Comparison of ENCODE assay signal across 9 cellular contexts in the genomic region with DNA sequence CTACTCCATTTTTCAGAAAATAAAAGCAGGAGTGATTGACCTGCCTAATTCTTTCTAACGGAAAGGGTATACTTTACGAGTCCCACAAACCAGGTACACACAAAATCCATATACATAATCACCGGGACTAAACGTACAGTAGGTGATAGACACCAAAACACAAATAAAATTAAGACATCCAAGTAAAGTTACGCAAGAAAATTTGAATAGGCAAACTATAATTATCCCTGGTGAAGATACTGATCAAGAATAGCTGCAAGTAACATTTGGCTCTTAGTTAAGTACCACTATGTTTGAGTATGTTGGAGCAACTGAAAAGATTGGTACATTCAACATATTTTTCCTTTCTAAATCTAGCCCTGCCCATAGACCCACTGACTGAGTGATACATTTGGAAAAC. TPM values are rescaled to one million over a fixed set of nuclear protein-coding genes. Genes with fewer than 3 reads are reported as not detected.
DNase-seq lines count a peak whose midpoint lies in the region; ATAC-seq, FAIRE-seq and TF ChIP-seq lines count a peak whose summit lies in the region.
"Had no signal": no experiment of that assay in that cellular context is flagged by ENCODE, and none has a peak within 500 bp of the region (broad histone marks: within the 10 kb centered on the region; RNA-seq: fewer than 3 reads in every experiment).

No MANE protein-coding gene starts in this region.

- CTCF ChIA-PET in GM12878 (lab: Yijun Ruan, JAX): interaction anchor here (0.7 kb wide), 1 partner anchor 495 kb away, joined by 3 read pairs; no protein-coding TSS in a partner anchor

- H3K4me1 ChIP-seq in BLaER1: peaks cover 44% of the 10 kb centered on the region
- H3K4me1 ChIP-seq in HUES48 (ENCODE audit: control insufficient read depth, insufficient read depth, low read length): peaks cover 25% of the 10 kb centered on the region
- peaks cover 13% of the 10 kb centered on the region for H3K4me1 ChIP-seq in GM12878 (ENCODE audit: control insufficient read depth, insufficient read depth, low read length)
- peaks cover 41% of the 10 kb centered on the region for H3K4me1 ChIP-seq in effector memory CD4-positive, alpha-beta T cell (ENCODE audit: control insufficient read depth, insufficient read depth, low read length, poor library complexity, severe bottlenecking)

- FAIRE-seq in GM12878 (lab: Jason Lieb, UNC): no peak

- BruUV-seq in GM12878 (replicated peaks; lab: Mats Ljungman, UMichigan): no TSS peak

- peak overlapping the region; percentile 92 for H3K4me2 ChIP-seq in BLaER1
- H3K4me2 ChIP-seq in GM12878 (ENCODE audit: control insufficient read depth, insufficient read depth): peak overlapping the region; percentile 79

- H2AFZ ChIP-seq in GM12878 (ENCODE audit: control insufficient read depth, low read depth, low read length): no peak overlapping the region

- POLR2A ChIA-PET in GM12878 (lab: Charles Lee): no interaction called here

- intact Hi-C loops in GM12878 (cut with micrococcal nuclease; ENCODE audit: unreplicated experiment): no loop called here

- no peak for TF ChIP-seq RAD21 in GM12878 (IDR thresholded peaks at IDR 0.05; ENCODE audit: insufficient read depth, low read depth, low read length)

- peak overlapping the region; percentile 100 for H3K4me3 ChIP-seq in BLaER1
- peak overlapping the region; percentile 86 for H3K4me3 ChIP-seq in HUES48 (ENCODE audit: low read depth, low read length)
- H3K4me3 ChIP-seq in GM12878: peak overlapping the region; percentile 88
- H3K4me3 ChIP-seq in effector memory CD4-positive, alpha-beta T cell (ENCODE audit: insufficient read depth, low read depth, low read length, poor library complexity, severe bottlenecking): no peak overlapping the region

- TF ChIP-seq CTCF in GM12878 (IDR thresholded peaks at IDR 0.05 in 2 of 3, conservative IDR thresholded peaks at IDR 0.05 in 1 of 3; ENCODE audit: control insufficient read depth in 2 of 3, extremely low read depth in 1 of 3, insufficient read depth in 1 of 3, low read depth in 3 of 3, low read length in 3 of 3): no peak
- no peak for TF ChIP-seq CTCF in mesothelial cell of epicardium (IDR thresholded peaks at IDR 0.05; ENCODE audit: unreplicated experiment)

- in situ Hi-C loops in GM12878 (cut with MboI): no loop called here

- H3K27ac Mint-ChIP-seq in mesothelial cell of epicardium: peak overlapping the region; percentile 97

- H3K4me1 Mint-ChIP-seq in mesothelial cell of epicardium: peaks cover 53% of the 10 kb centered on the region

- no peak for TF ChIP-seq POLR2A in GM12878 (IDR thresholded peaks at IDR 0.05; ENCODE audit: low read depth, low read length)

- H3K79me2 ChIP-seq in GM12878 (ENCODE audit: control insufficient read depth, insufficient read depth, low read length): peaks cover 21% of the 10 kb centered on the region

- no peak for TF ChIP-seq EP300 in GM12878 (IDR thresholded peaks at IDR 0.05; ENCODE audit: borderline replicate concordance in 1 of 2, control insufficient read depth in 1 of 2, low read depth in 2 of 2, low read length in 2 of 2)

- H3K36me3 Mint-ChIP-seq in mesothelial cell of epicardium: peaks cover 6% of the 10 kb centered on the region

- H3K9me3 ChIP-seq in BLaER1 (no peaks in the 10 kb centered on the region), HUES48 (ENCODE audit: control insufficient read depth, insufficient read depth, low read length) (no peaks in the 10 kb centered on the region), GM12878 (replicated peaks; ENCODE audit: control insufficient read depth, insufficient read depth, low read length) (no peaks in the 10 kb centered on the region)
- H3K9me3 ChIP-seq in effector memory CD4-positive, alpha-beta T cell (ENCODE audit: control insufficient read depth, low read length): no peaks in the 10 kb centered on the region

- peaks cover 8% of the 10 kb centered on the region; the same call in 1 of the 2 replicates for H3K27me3 ChIP-seq in BLaER1
- H3K27me3 ChIP-seq in HUES48 (ENCODE audit: control insufficient read depth, insufficient read depth, low read length): no peaks in the 10 kb centered on the region
- no peaks in the 10 kb centered on the region for H3K27me3 ChIP-seq in GM12878 (replicated peaks in 1 of 2; ENCODE audit: control insufficient read depth in 2 of 2, insufficient read depth in 2 of 2, low read length in 1 of 2)
- no peaks in the 10 kb centered on the region for H3K27me3 ChIP-seq in effector memory CD4-positive, alpha-beta T cell (replicated peaks; ENCODE audit: control insufficient read depth, insufficient read depth, low read length, poor library complexity, severe bottlenecking)

- WGBS in GM12878 (ENCODE audit: insufficient coverage, insufficient replicate concordance, low lambda C conversion rate, missing lambda C conversion rate): 95% methylated on average over 5 of the region's 5 CpGs

- H3K9ac ChIP-seq in BLaER1 (peak overlapping the region; percentile 97; the same call in 1 of the 2 replicates), HUES48 (ENCODE audit: low read depth, low read length) (no peak overlapping the region), GM12878 (ENCODE audit: control insufficient read depth, insufficient read depth, low read length) (no peak overlapping the region)

- no peaks in the 10 kb centered on the region for H3K9me3 Mint-ChIP-seq in mesothelial cell of epicardium

- H4K20me1 ChIP-seq in BLaER1: peaks cover 63% of the 10 kb centered on the region
- no peaks in the 10 kb centered on the region for H4K20me1 ChIP-seq in GM12878 (ENCODE audit: control insufficient read depth, insufficient read depth)

- H3K4me3 Mint-ChIP-seq in mesothelial cell of epicardium: peak overlapping the region; percentile 91

- ATAC-seq in GM12878: no peak

- SMC1A ChIA-PET in GM12878 (lab: Charles Lee; ENCODE audit: uncharacterized antibody, unreplicated experiment): interaction anchor here (1.2 to 1.5 kb wide), 2 partner anchors 27 to 65 kb away, joined by 4 to 6 read pairs; no protein-coding TSS in a partner anchor

- H3K27ac ChIP-seq in BLaER1 (no peak overlapping the region), HUES48 (ENCODE audit: low read depth, low read length) (no peak overlapping the region), GM12878 (ENCODE audit: control insufficient read depth, insufficient read depth) (no peak overlapping the region)
- no peak overlapping the region for H3K27ac ChIP-seq in effector memory CD4-positive, alpha-beta T cell (ENCODE audit: insufficient read depth, low read length, poor library complexity, severe bottlenecking)

- DNase-seq in GM12878 (ENCODE audit: low read depth, low spot score) (no peak), mesothelial cell of epicardium (ENCODE audit: low spot score in 2 of 2, unreplicated experiment in 2 of 2) (no peak), DMS53 treated with DMSO at 0.1 percent for 48 hours (lab: John Stamatoyannopoulos, UW; ENCODE audit: unreplicated experiment) (no peak), NCI-H82 (lab: John Stamatoyannopoulos, UW) (no peak)
- no peak for DNase-seq in effector memory CD4-positive, alpha-beta T cell
- no peak for DNase-seq in stimulated activated CD4-positive, alpha-beta T cell treated with anti-CD3 and anti-CD28 coated beads, Interleukin-2, amount 100 ng/mL, for 48 hours
- DNase-seq: hippocampal formation had no signal

- RAD21 ChIA-PET in GM12878 (lab: Charles Lee; ENCODE audit: unreplicated experiment): no interaction called here

- H3K36me3 ChIP-seq in BLaER1 (peaks cover 37% of the 10 kb centered on the region), HUES48 (ENCODE audit: control insufficient read depth, insufficient read depth, low read length) (peaks cover 27% of the 10 kb centered on the region), GM12878 (ENCODE audit: control insufficient read depth in 2 of 2, insufficient read depth in 2 of 2, low read length in 1 of 2) (peaks cover 0 to 7% of the 10 kb centered on the region in 2 experiments; a peak in 1 of 4 replicates)
- peaks cover 19% of the 10 kb centered on the region for H3K36me3 ChIP-seq in effector memory CD4-positive, alpha-beta T cell (ENCODE audit: control insufficient read depth, insufficient read depth, low read length)

- no peaks in the 10 kb centered on the region for H3K27me3 Mint-ChIP-seq in mesothelial cell of epicardium (ENCODE audit: low read depth)

TF ChIP-seq in GM12878, 131 proteins besides CTCF, POLR2A, EP300 and RAD21:
- no peak for TF ChIP-seq EZH2 (IDR thresholded peaks at IDR 0.05; ENCODE audit: borderline replicate concordance, control insufficient read depth, low read depth, low read length)
- TF ChIP-seq WRNIP1 (IDR thresholded peaks at IDR 0.05; ENCODE audit: borderline replicate concordance, low read depth, low read length): no peak
- no peak for TF ChIP-seq CHD1 (IDR thresholded peaks at IDR 0.05; ENCODE audit: low read depth, low read length)
- no peak for TF ChIP-seq POLR2AphosphoS5 (IDR thresholded peaks at IDR 0.05; ENCODE audit: low read length)
- TF ChIP-seq, protein P1, sequence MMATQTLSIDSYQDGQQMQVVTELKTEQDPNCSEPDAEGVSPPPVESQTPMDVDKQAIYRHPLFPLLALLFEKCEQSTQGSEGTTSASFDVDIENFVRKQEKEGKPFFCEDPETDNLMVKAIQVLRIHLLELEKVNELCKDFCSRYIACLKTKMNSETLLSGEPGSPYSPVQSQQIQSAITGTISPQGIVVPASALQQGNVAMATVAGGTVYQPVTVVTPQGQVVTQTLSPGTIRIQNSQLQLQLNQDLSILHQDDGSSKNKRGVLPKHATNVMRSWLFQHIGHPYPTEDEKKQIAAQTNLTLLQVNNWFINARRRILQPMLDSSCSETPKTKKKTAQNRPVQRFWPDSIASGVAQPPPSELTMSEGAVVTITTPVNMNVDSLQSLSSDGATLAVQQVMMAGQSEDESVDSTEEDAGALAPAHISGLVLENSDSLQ (IDR thresholded peaks at IDR 0.05): no peak

RNA-seq across cellular contexts. Expression of a gene that starts 1.7 kb away (rescaled TPM):
- total RNA-seq in GM12878 (2013; cell fraction: nucleolus; rRNA removed): 555 TPM in 2 replicates
- 16.7 and 19.6 TPM in 2 replicates for total RNA-seq in GM12878 (2014; rRNA removed)
- total RNA-seq in GM12878 (2014; rRNA removed; fragmentation: Illumina TruSeq; extraction: Trizol): 21.5 and 23.4 TPM in 2 replicates
- 32.7 and 36.4 TPM in 2 replicates for total RNA-seq in GM12878 (2021)
- 11.2 TPM for polyA plus RNA-seq in GM12878 (2011; ENCODE audit: low read depth)
- polyA plus RNA-seq in GM12878 (2011; rRNA removed): 29.3 and 42.1 TPM in 2 replicates
- 15.3 and 21.5 TPM in 2 replicates for polyA plus RNA-seq in GM12878 (2011; cell fraction: cytosol; rRNA removed)
- 25.9 and 29.8 TPM in 2 replicates for polyA plus RNA-seq in GM12878 (2011; cell fraction: nucleus; rRNA removed)
- polyA plus RNA-seq in GM12878 (2012): 8.9 and 12.1 TPM in 2 replicates
- 12.6 and 15.6 TPM in 2 replicates for polyA plus RNA-seq in GM12878 (2014; fragmentation: Illumina TruSeq; extraction: Trizol)
- polyA plus RNA-seq in GM12878 (2014; fragmentation: Nextera tagmentation; extraction: Ambion mirVana): 1 to 10 TPM; 1.5 to 8.1 TPM
- 7.3 and 7.9 TPM in 2 replicates for polyA plus RNA-seq in GM12878 (2014; rRNA removed)
- polyA plus RNA-seq in GM12878 (2016; fragmentation: Nextera tagmentation; extraction: Ambion mirVana): 10 to 100 TPM; 34.1 to 36.8 TPM
- 89.5 and 125 TPM in 2 replicates for polyA minus RNA-seq in GM12878 (2011; rRNA and poly(A)+ RNA removed)
- polyA minus RNA-seq in GM12878 (2011; cell fraction: cytosol; rRNA and poly(A)+ RNA removed): 29.2 and 29.9 TPM in 2 replicates
- 88.5 and 107 TPM in 2 replicates for polyA minus RNA-seq in GM12878 (2011; cell fraction: nucleus; rRNA and poly(A)+ RNA removed)
- total RNA-seq in mesothelial cell of epicardium: 84.1 to 86.6 TPM (median 85.6 TPM) in 3 replicates
